Comparison of ENCODE assay signal across 22 cellular contexts in the genomic region with DNA sequence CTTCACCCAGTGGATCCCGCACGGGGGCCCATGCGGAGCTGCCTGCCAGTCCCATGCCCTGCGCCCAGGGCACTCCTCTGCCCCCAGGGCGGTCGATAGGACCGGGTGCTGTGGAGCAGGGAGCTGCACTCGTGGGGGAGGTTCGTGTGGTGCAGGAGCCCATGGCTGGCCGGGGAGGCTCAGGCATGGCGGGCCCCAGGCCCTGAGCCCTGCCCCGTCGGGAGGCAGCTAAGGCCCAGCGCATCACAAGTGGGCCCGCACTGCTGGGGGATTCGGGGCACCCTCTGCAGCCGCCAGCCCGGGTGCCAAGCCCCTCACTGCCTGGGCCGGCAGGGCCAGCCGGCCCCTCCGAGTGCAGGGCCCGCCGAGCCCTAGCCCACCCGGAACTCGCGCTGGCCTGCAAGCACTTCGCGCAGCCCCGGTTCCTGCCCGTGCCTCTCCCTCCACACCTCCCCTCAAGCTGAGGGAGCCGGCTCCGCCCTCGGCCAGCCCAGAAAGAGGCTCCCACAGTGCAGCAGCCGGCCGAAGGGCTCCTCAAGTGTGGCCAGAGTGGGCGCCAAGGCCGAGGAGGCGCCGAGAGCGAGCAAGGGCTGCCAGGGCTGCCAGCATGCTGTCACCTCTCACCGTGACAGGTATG.
"Had no signal": no experiment of that assay in that cellular context is flagged by ENCODE, and none has a peak within 500 bp of the region (broad histone marks: within the 10 kb centered on the region; RNA-seq: fewer than 3 reads in every experiment).

No MANE protein-coding gene starts in this region.

- H3K4me3 Mint-ChIP-seq: activated naive CD8-positive, alpha-beta T cell; activated T-cell treated with anti-CD3 and anti-CD28 coated beads, Interleukin-2, amount 50 U/mL, for 24 hours; activated T-helper 17 cell treated with anti-CD3 and anti-CD28 coated beads, Interleukin-2, amount 50 U/mL, for 72 hours; mesothelial cell of epicardium; neural crest cell; T-helper 2 cell treated with Interferon-gamma antibody and Interleukin-4, amounts not matched to agents 5 μg/mL and 100 μg/mL, for 36 hours had no signal

- H3K36me3 Mint-ChIP-seq: activated naive CD8-positive, alpha-beta T cell; mesothelial cell of epicardium; naive thymus-derived CD8-positive, alpha-beta T cell had no signal

- H3K79me2 ChIP-seq: parathyroid adenoma had no signal

- H3K4me1 ChIP-seq: body of pancreas, colonic mucosa, parathyroid adenoma, right atrium auricular region, stomach, tibial artery had no signal

- H3K9me3 ChIP-seq: body of pancreas, colonic mucosa, right atrium auricular region, tibial artery had no signal

- H3K27ac ChIP-seq: body of pancreas, colonic mucosa, parathyroid adenoma, right atrium auricular region, stomach, tibial artery had no signal

- H3K27ac Mint-ChIP-seq: activated naive CD8-positive, alpha-beta T cell; activated T-cell treated with anti-CD3 and anti-CD28 coated beads, Interleukin-2, amount 50 U/mL, for 24 hours; activated T-helper 17 cell treated with anti-CD3 and anti-CD28 coated beads, Interleukin-2, amount 50 U/mL, for 72 hours; mesothelial cell of epicardium; naive thymus-derived CD8-positive, alpha-beta T cell had no signal

- ATAC-seq: activated T-helper 17 cell treated with anti-CD3 and anti-CD28 coated beads, Interleukin-2, amount 50 U/mL, for 72 hours; body of pancreas; naive thymus-derived CD8-positive, alpha-beta T cell had no signal

- H3K9me3 Mint-ChIP-seq: activated T-cell treated with anti-CD3 and anti-CD28 coated beads, Interleukin-2, amount 50 U/mL, for 24 hours; mesothelial cell of epicardium; neural crest cell had no signal

- H3K4me3 ChIP-seq: body of pancreas, colonic mucosa, right atrium auricular region, stomach, tibial artery had no signal

- FAIRE-seq: frontal cortex had no signal

- H3K4me1 Mint-ChIP-seq: activated T-helper 17 cell treated with anti-CD3 and anti-CD28 coated beads, Interleukin-2, amount 50 U/mL, for 72 hours; neural crest cell had no signal

- H3K9ac ChIP-seq: parathyroid adenoma had no signal

- H3K27me3 Mint-ChIP-seq: activated naive CD8-positive, alpha-beta T cell; activated T-cell treated with anti-CD3 and anti-CD28 coated beads, Interleukin-2, amount 50 U/mL, for 24 hours; activated T-helper 17 cell treated with anti-CD3 and anti-CD28 coated beads, Interleukin-2, amount 50 U/mL, for 72 hours; naive thymus-derived CD8-positive, alpha-beta T cell had no signal

- DNase-seq: activated CD4-positive, alpha-beta T cell treated with anti-CD3 and anti-CD28 coated beads for 4 hours; activated CD4-positive, alpha-beta T cell treated with anti-CD3 and anti-CD28 coated beads, Interleukin-2, amount 50 U/mL, for 4 hours; activated CD8-positive, alpha-beta memory T cell treated with anti-CD3 and anti-CD28 coated beads, Interleukin-2, amount 50 U/mL, for 48 hours; activated naive CD4-positive, alpha-beta T cell treated with Interleukin-2 at 50 U/mL for 16 hours; activated T-cell treated with anti-CD3 and anti-CD28 coated beads, Interleukin-2, amount 50 U/mL, for 24 hours; body of pancreas; colonic mucosa; effector CD8-positive, alpha-beta T cell; naive thymus-derived CD8-positive, alpha-beta T cell; occipital lobe; stimulated activated CD4-positive, alpha-beta T cell treated with anti-CD3 and anti-CD28 coated beads, Interleukin-4, amount 100 ng/mL, for 1 hour; stomach; T-helper 1 cell; tibial artery had no signal

- H3K27me3 ChIP-seq: body of pancreas, colonic mucosa, right atrium auricular region, stomach, tibial artery had no signal

- H2AFZ ChIP-seq: parathyroid adenoma had no signal

- H3K36me3 ChIP-seq: colonic mucosa, right atrium auricular region, stomach, tibial artery had no signal
